Comparison of ENCODE assay signal across 20 cellular contexts in genomic region chr19:43578787-43579186, GRCh38. TPM values are rescaled to one million over a fixed set of nuclear protein-coding genes. Genes with fewer than 3 reads are reported as not detected.
DNase-seq lines count a peak whose midpoint lies in the region; ATAC-seq, FAIRE-seq and TF ChIP-seq lines count a peak whose summit lies in the region.
"Had no signal": no experiment of that assay in that cellular context is flagged by ENCODE, and none has a peak within 500 bp of the region (broad histone marks: within the 10 kb centered on the region; RNA-seq: fewer than 3 reads in every experiment).

No MANE protein-coding gene starts in this region.

- no peak for TF ChIP-seq RAD21 in K562 (CRISPR knock-in tag; conservative IDR thresholded peaks at IDR 0.05 in 1 of 2, IDR thresholded peaks at IDR 0.05 in 1 of 2)

- DNase-seq in CD4-positive, alpha-beta T cell, result no peak
- DNase-seq in H9, result no peak
- DNase-seq in K562 (ENCODE audit: extremely low read depth in 1 of 4, low spot score in 3 of 4), result no peak
- DNase-seq in nephron progenitor cell, result no peak
- DNase-seq in NCI-H1105 (lab: John Stamatoyannopoulos, UW), result no peak
- DNase-seq in dermis blood vessel endothelial cell, result no peak
- DNase-seq: activated CD8-positive, alpha-beta memory T cell treated with anti-CD3 and anti-CD28 coated beads for 24 hours; activated effector memory CD4-positive, alpha-beta T cell treated with anti-CD3 and anti-CD28 coated beads, Interleukin-2, amount 50 U/mL, for 16 hours; aorta; effector memory CD4-positive, alpha-beta T cell; GOT3; midbrain; NCI-H1105 treated with DMSO at 0.1 percent for 48 hours; NCI-H510A; occipital lobe; stimulated activated CD4-positive, alpha-beta T cell treated with anti-CD3 and anti-CD28 coated beads, Interleukin-12 subunit alpha, Interleukin-12 subunit beta, amount 100 ng/mL, for 4 hours had no signal

- H3K27me3 ChIP-seq in CD4-positive, alpha-beta T cell (ENCODE audit: control insufficient read depth, insufficient read depth, low read length), result no peaks in the 10 kb centered on the region
- H3K27me3 ChIP-seq in H9 (ENCODE audit: insufficient read depth, low read length) (no peaks in the 10 kb centered on the region), K562 (ENCODE audit: control insufficient read depth in 2 of 2, insufficient read depth in 2 of 2, low read length in 2 of 2) (no peaks in the 10 kb centered on the region; a peak in 1 of 5 replicates)

- no peak overlapping the region for H2BK20ac ChIP-seq in H9 (ENCODE audit: low read depth, low read length, poor library complexity, severe bottlenecking)

- peak overlapping the region; percentile 68 for H3K4me3 Mint-ChIP-seq in CD4-positive, alpha-beta T cell
- H3K4me3 Mint-ChIP-seq in H9 (peak overlapping the region; percentile 86 to 92), nephron progenitor cell (peak overlapping the region; percentile 89)

- H2BK120ac ChIP-seq in H9 (ENCODE audit: low read depth, low read length, poor library complexity, severe bottlenecking), result no peak overlapping the region

- H4K8ac ChIP-seq in H9 (replicated peaks; ENCODE audit: insufficient read length, low read depth, low read length), result no peak overlapping the region

- H3K27ac Mint-ChIP-seq in CD4-positive, alpha-beta T cell, result peak overlapping the region; percentile 24
- H3K27ac Mint-ChIP-seq in H9 (peak overlapping the region in 1 of 3 experiments; percentile 13; a peak in 1 of 7 replicates), nephron progenitor cell (peak overlapping the region; percentile 62)

- no peak overlapping the region for H3T11ph ChIP-seq in H9 (ENCODE audit: low read length)

- in situ Hi-C loops in K562 (cut with MboI), result no loop called here

- H4K91ac ChIP-seq in H9 (ENCODE audit: insufficient read length, low read depth, low read length), result no peak overlapping the region

- H3K9ac ChIP-seq in H9 (ENCODE audit: extremely low read depth, insufficient read length, low read length) (no peak overlapping the region), K562 (ENCODE audit: insufficient read depth in 1 of 2, low read depth in 2 of 2, low read length in 2 of 2) (no peak overlapping the region)

- no peak for TF ChIP-seq CTCF in CD4-positive, alpha-beta T cell (IDR thresholded peaks at IDR 0.05)
- TF ChIP-seq CTCF in H9 (conservative IDR thresholded peaks at IDR 0.05), result no peak
- no peak for TF ChIP-seq CTCF in K562 (IDR thresholded peaks at IDR 0.05 in 2 of 3, conservative IDR thresholded peaks at IDR 0.05 in 1 of 3; ENCODE audit: insufficient read depth in 2 of 3, low read depth in 1 of 3, low read length in 3 of 3)
- TF ChIP-seq CTCF in nephron progenitor cell (IDR thresholded peaks at IDR 0.05), result no peak

- TF ChIP-seq POLR2A in K562 (conservative IDR thresholded peaks at IDR 0.05), result no peak

- H3K9me3 ChIP-seq in CD4-positive, alpha-beta T cell (ENCODE audit: control insufficient read depth, low read length), result no peaks in the 10 kb centered on the region
- H3K9me3 ChIP-seq in H9 (ENCODE audit: control insufficient read depth, low read depth, low read length), result no peaks in the 10 kb centered on the region
- H3K9me3 ChIP-seq in K562 (replicated peaks; ENCODE audit: control insufficient read depth, insufficient read depth, low read depth, low read length), result no peaks in the 10 kb centered on the region
- H3K9me3 ChIP-seq: thoracic aorta had no signal

- H4K5ac ChIP-seq in H9 (ENCODE audit: insufficient read length, low read depth, low read length), result no peak overlapping the region

- H3K9me3 Mint-ChIP-seq in CD4-positive, alpha-beta T cell, result no peaks in the 10 kb centered on the region
- H3K9me3 Mint-ChIP-seq in H9, result no peaks in the 10 kb centered on the region
- no peaks in the 10 kb centered on the region for H3K9me3 Mint-ChIP-seq in nephron progenitor cell

- H3K4me3 ChIP-seq in K562, result no peak overlapping the region
- H3K4me3 ChIP-seq: thoracic aorta had no signal

- ATAC-seq in CD4-positive, alpha-beta T cell (ENCODE audit: poor library complexity), result no peak
- ATAC-seq in K562 (no peak), GM21447 (IDR thresholded peaks at IDR 0.05; ENCODE audit: unreplicated experiment) (no peak)

- no peak overlapping the region for H3K23ac ChIP-seq in H9 (ENCODE audit: insufficient read length, low read depth, low read length)

- WGBS in H9 (ENCODE audit: extremely low coverage, insufficient read length, low lambda C conversion rate), result no CpG with 5 or more reads among the region's 3 CpGs
- 52% methylated on average over 3 of the region's 3 CpGs for WGBS in K562 (ENCODE audit: insufficient coverage, low coverage, missing lambda C conversion rate)

- H2BK15ac ChIP-seq in H9 (ENCODE audit: low read depth, low read length), result no peak overlapping the region

- H3K27me3 Mint-ChIP-seq in CD4-positive, alpha-beta T cell, result no peaks in the 10 kb centered on the region
- H3K27me3 Mint-ChIP-seq in H9 (ENCODE audit: low read depth) (no peaks in the 10 kb centered on the region), nephron progenitor cell (ENCODE audit: low read depth, poor library complexity) (no peaks in the 10 kb centered on the region)

- H2AFZ ChIP-seq in H9 (ENCODE audit: low read length), result no peak overlapping the region
- H2AFZ ChIP-seq in K562 (ENCODE audit: low read depth, low read length), result no peak overlapping the region

- H3K4me2 ChIP-seq in H9 (ENCODE audit: insufficient read depth, insufficient read length, low read length) (no peak overlapping the region), K562 (ENCODE audit: insufficient read depth, low read length) (no peak overlapping the region)

- H3K79me2 ChIP-seq in H9 (ENCODE audit: insufficient read depth, low read length), result no peaks in the 10 kb centered on the region
- peaks cover 12% of the 10 kb centered on the region for H3K79me2 ChIP-seq in K562 (ENCODE audit: control insufficient read depth, insufficient read depth, low read length)

- no peak overlapping the region for H3K56ac ChIP-seq in H9 (ENCODE audit: insufficient read length, low read depth, low read length)

- H3K36me3 ChIP-seq in K562 (ENCODE audit: control insufficient read depth, insufficient read depth, low read length), result no peaks in the 10 kb centered on the region
- H3K36me3 ChIP-seq: thoracic aorta had no signal

- no TSS peak for BruUV-seq in K562 (replicated peaks; lab: Mats Ljungman, UMichigan)

- POLR2A ChIA-PET in CD4-positive, alpha-beta T cell (lab: Charles Lee), result no interaction called here
- POLR2A ChIA-PET in K562 (lab: Yijun Ruan, JAX), result interaction anchor here (0.9 kb wide), 1 partner anchor 86 kb away, joined by 5 read pairs; no protein-coding TSS in a partner anchor

- TF ChIP-seq EP300 in K562 (IDR thresholded peaks at IDR 0.05; ENCODE audit: low read length), result no peak

- H3K36me3 Mint-ChIP-seq in CD4-positive, alpha-beta T cell (ENCODE audit: low read depth), result peaks cover 12% of the 10 kb centered on the region
- H3K36me3 Mint-ChIP-seq in H9 (ENCODE audit: insufficient read depth in 1 of 3, low read depth in 3 of 3) (peaks cover 2 to 8% (median 3%) of the 10 kb centered on the region in 3 experiments; a peak in 3 of 7 replicates), nephron progenitor cell (ENCODE audit: low read depth) (no peaks in the 10 kb centered on the region)

- no peak overlapping the region for H3K14ac ChIP-seq in H9 (ENCODE audit: insufficient read depth, low read length)

- peaks cover 4% of the 10 kb centered on the region; the same call in 1 of the 2 replicates for H3K4me1 ChIP-seq in H9 (ENCODE audit: insufficient read depth, low read length)
- peaks cover 15 to 29% of the 10 kb centered on the region in 2 experiments; a peak in 4 of 5 replicates for H3K4me1 ChIP-seq in K562 (replicated peaks in 1 of 2; ENCODE audit: control insufficient read depth in 2 of 2, insufficient read depth in 2 of 2, low read length in 2 of 2)

- no peak overlapping the region for H2BK12ac ChIP-seq in H9 (ENCODE audit: insufficient read length, low read depth, low read length)

- intact Hi-C loops in CD4-positive, alpha-beta T cell (cut with DNase I, micrococcal nuclease), result loop anchor here in 1 of 2 experiments (1.0 kb wide), 1 partner anchor 17 kb away; no protein-coding TSS in a partner anchor
- intact Hi-C loops in K562 (cut with micrococcal nuclease), result no loop called here

- H2AK5ac ChIP-seq in H9 (ENCODE audit: insufficient read length, low read length), result no peak overlapping the region

- H3K23me2 ChIP-seq in H9 (ENCODE audit: insufficient read length, low read depth, low read length, poor library complexity, severe bottlenecking), result peaks cover 12% of the 10 kb centered on the region

- H3K4ac ChIP-seq in H9 (ENCODE audit: low read depth, low read length), result no peak overlapping the region

- no peak for FAIRE-seq in K562 (lab: Jason Lieb, UNC)
- FAIRE-seq: GM18507, HTR-8/SVneo had no signal

- H3K18ac ChIP-seq in H9 (ENCODE audit: insufficient read length, low read depth, low read length), result no peak overlapping the region

- no peak overlapping the region for H2BK5ac ChIP-seq in H9 (ENCODE audit: insufficient read length, low read length)

- no peaks in the 10 kb centered on the region for H3K79me1 ChIP-seq in H9 (ENCODE audit: insufficient read depth, low read depth, low read length, poor library complexity, severe bottlenecking)

- peaks cover 39% of the 10 kb centered on the region for H3K4me1 Mint-ChIP-seq in CD4-positive, alpha-beta T cell (ENCODE audit: low read depth)
- H3K4me1 Mint-ChIP-seq in H9, result peaks cover 37 to 51% of the 10 kb centered on the region in 2 experiments
- peaks cover 70% of the 10 kb centered on the region for H3K4me1 Mint-ChIP-seq in nephron progenitor cell

- no peaks in the 10 kb centered on the region for H4K20me1 ChIP-seq in H9 (ENCODE audit: control insufficient read depth, insufficient read depth, insufficient read length)
- no peaks in the 10 kb centered on the region for H4K20me1 ChIP-seq in K562 (replicated peaks; ENCODE audit: control insufficient read depth, insufficient read depth, low read length)

- no peaks in the 10 kb centered on the region for H3K9me1 ChIP-seq in K562 (ENCODE audit: control insufficient read depth, insufficient read depth, low read length)

- no peak overlapping the region for H3K27ac ChIP-seq in CD4-positive, alpha-beta T cell (ENCODE audit: low read depth, low read length)
- H3K27ac ChIP-seq in H9 (ENCODE audit: insufficient read length, low read depth, low read length) (no peak overlapping the region), K562 (ENCODE audit: extremely low read depth, low read depth, low read length) (no peak overlapping the region)
- H3K27ac ChIP-seq: thoracic aorta had no signal

- CTCF ChIA-PET in CD4-positive, alpha-beta T cell (lab: Charles Lee), result interaction anchor here (1.2 kb wide), 1 partner anchor 16 kb away, joined by 3 read pairs; no protein-coding TSS in a partner anchor
- CTCF ChIA-PET in K562 (lab: Yijun Ruan, JAX; ENCODE audit: low intra/inter-chr PET ratio), result no interaction called here

RNA-seq across cellular contexts. Expression of gene PINLYP, which starts 3.2 kb away (rescaled TPM):
- not detected for total RNA-seq in CD4-positive, alpha-beta T cell
- total RNA-seq in H9 (2021) (11.4 and 11.9 TPM in 2 replicates), K562 (2014; rRNA removed) (1.1 TPM in 2 replicates), K562 (2014; rRNA removed; fragmentation: Illumina TruSeq; extraction: Trizol) (1.1 and 1.7 TPM in 2 replicates), K562 (2015; rRNA removed; fragmentation: Illumina TruSeq; extraction: Trizol) (2.2 and 2.7 TPM in 2 replicates), K562 (2021) (1.00 and 2.4 TPM in 2 replicates), dermis blood vessel endothelial cell (0.68 and 3.7 TPM in 2 replicates)
- total RNA-seq in K562 (2011; cell fraction: chromatin; rRNA removed; ENCODE audit: low replicate concordance), result 0.30 and 1.1 TPM in 2 replicates
- total RNA-seq in K562 (2011; cell fraction: nucleolus; rRNA removed), result 0.66 and 1.0 TPM in 2 replicates
- 0.76 and 0.95 TPM in 2 replicates for total RNA-seq in K562 (2011; cell fraction: nucleoplasm; rRNA removed)
- polyA plus RNA-seq in K562 (2011; rRNA removed) (1.0 and 1.5 TPM in 2 replicates), K562 (2014; fragmentation: Illumina TruSeq; extraction: Trizol) (2.8 and 4.7 TPM in 2 replicates), K562 (2014; fragmentation: Nextera tagmentation; extraction: Ambion mirVana) (1 to 10 TPM; 4.6 to 6.0 TPM), K562 (2014; rRNA removed) (6.7 and 8.0 TPM in 2 replicates)
- polyA plus RNA-seq in K562 (2011; cell fraction: cytosol; rRNA removed), result 0.73 and 1.8 TPM in 2 replicates
- 0.51 and 0.56 TPM in 2 replicates for polyA plus RNA-seq in K562 (2011; cell fraction: nucleus; rRNA removed)
- polyA plus RNA-seq in K562 (2012), result 3.9 and 4.2 TPM in 2 replicates
- polyA minus RNA-seq in K562 (2011; rRNA and poly(A)+ RNA removed), result 0.11 and 0.24 TPM in 2 replicates
- not detected in 2 replicates for polyA minus RNA-seq in K562 (2011; cell fraction: cytosol; rRNA and poly(A)+ RNA removed)
- 0.67 TPM in 1 of 2 replicates, not detected in the other for polyA minus RNA-seq in K562 (2011; cell fraction: nucleus; rRNA and poly(A)+ RNA removed)

RNA-seq across cellular contexts. Expression of gene XRCC1, which starts 3.5 kb away (rescaled TPM):
- total RNA-seq in CD4-positive, alpha-beta T cell, result 10 to 100 TPM; 25.1 to 26.2 TPM
- 38.0 and 42.8 TPM in 2 replicates for total RNA-seq in H9 (2021)
- 25.5 and 58.8 TPM in 2 replicates for total RNA-seq in K562 (2011; cell fraction: chromatin; rRNA removed; ENCODE audit: low replicate concordance)
- total RNA-seq in K562 (2011; cell fraction: nucleolus; rRNA removed), result 39.7 and 51.4 TPM in 2 replicates
- total RNA-seq in K562 (2011; cell fraction: nucleoplasm; rRNA removed), result 27.4 and 37.4 TPM in 2 replicates
- 31.5 and 40.2 TPM in 2 replicates for total RNA-seq in K562 (2014; rRNA removed)
- 10.4 and 13.7 TPM in 2 replicates for total RNA-seq in K562 (2014; rRNA removed; fragmentation: Illumina TruSeq; extraction: Trizol)
- 24.4 and 24.9 TPM in 2 replicates for total RNA-seq in K562 (2015; rRNA removed; fragmentation: Illumina TruSeq; extraction: Trizol)
- 24.9 and 27.9 TPM in 2 replicates for total RNA-seq in K562 (2021)
- 21.8 and 23.3 TPM in 2 replicates for polyA plus RNA-seq in K562 (2011; rRNA removed)
- 24.3 and 42.9 TPM in 2 replicates for polyA plus RNA-seq in K562 (2011; cell fraction: cytosol; rRNA removed)
- polyA plus RNA-seq in K562 (2011; cell fraction: nucleus; rRNA removed), result 24.5 and 33.4 TPM in 2 replicates
- polyA plus RNA-seq in K562 (2012), result 32.0 and 53.8 TPM in 2 replicates
- 36.9 and 37.0 TPM in 2 replicates for polyA plus RNA-seq in K562 (2014; fragmentation: Illumina TruSeq; extraction: Trizol)
- polyA plus RNA-seq in K562 (2014; fragmentation: Nextera tagmentation; extraction: Ambion mirVana), result 1 to 10 TPM; 1.5 to 5.2 TPM
- 33.8 and 34.9 TPM in 2 replicates for polyA plus RNA-seq in K562 (2014; rRNA removed)
- 15.2 and 24.9 TPM in 2 replicates for polyA minus RNA-seq in K562 (2011; rRNA and poly(A)+ RNA removed)
- 20.2 and 26.3 TPM in 2 replicates for polyA minus RNA-seq in K562 (2011; cell fraction: cytosol; rRNA and poly(A)+ RNA removed)
- polyA minus RNA-seq in K562 (2011; cell fraction: nucleus; rRNA and poly(A)+ RNA removed), result 17.1 and 18.3 TPM in 2 replicates
- 16.8 and 18.6 TPM in 2 replicates for total RNA-seq in dermis blood vessel endothelial cell

RNA-seq across cellular contexts. Expression of gene IRGQ, which starts 17.1 kb away (rescaled TPM):
- 10 to 100 TPM; 28.9 to 29.8 TPM for total RNA-seq in CD4-positive, alpha-beta T cell
- total RNA-seq in H9 (2021) (24.1 and 25.4 TPM in 2 replicates), K562 (2014; rRNA removed) (5.3 and 7.3 TPM in 2 replicates), K562 (2014; rRNA removed; fragmentation: Illumina TruSeq; extraction: Trizol) (8.8 and 9.6 TPM in 2 replicates), K562 (2015; rRNA removed; fragmentation: Illumina TruSeq; extraction: Trizol) (7.8 and 7.9 TPM in 2 replicates), K562 (2021) (16.8 and 19.2 TPM in 2 replicates), dermis blood vessel endothelial cell (27.2 and 34.6 TPM in 2 replicates)
- 18.5 and 25.1 TPM in 2 replicates for total RNA-seq in K562 (2011; cell fraction: chromatin; rRNA removed; ENCODE audit: low replicate concordance)
- total RNA-seq in K562 (2011; cell fraction: nucleolus; rRNA removed), result 14.3 and 16.3 TPM in 2 replicates
- total RNA-seq in K562 (2011; cell fraction: nucleoplasm; rRNA removed), result 23.6 and 35.4 TPM in 2 replicates
- polyA plus RNA-seq in K562 (2011; rRNA removed) (8.3 and 11.2 TPM in 2 replicates), K562 (2014; fragmentation: Illumina TruSeq; extraction: Trizol) (3.4 and 5.1 TPM in 2 replicates), K562 (2014; fragmentation: Nextera tagmentation; extraction: Ambion mirVana) (10 to 100 TPM in 1 of 2 experiments, 1 to 10 TPM in 1; 3.5 to 11.2 TPM), K562 (2014; rRNA removed) (6.2 and 6.6 TPM in 2 replicates)
- 6.4 and 14.2 TPM in 2 replicates for polyA plus RNA-seq in K562 (2011; cell fraction: cytosol; rRNA removed)
- polyA plus RNA-seq in K562 (2011; cell fraction: nucleus; rRNA removed), result 7.0 and 10.7 TPM in 2 replicates
- 2.1 and 2.5 TPM in 2 replicates for polyA plus RNA-seq in K562 (2012)
- polyA minus RNA-seq in K562 (2011; rRNA and poly(A)+ RNA removed), result 13.0 and 15.6 TPM in 2 replicates
- 8.6 and 11.0 TPM in 2 replicates for polyA minus RNA-seq in K562 (2011; cell fraction: cytosol; rRNA and poly(A)+ RNA removed)
- 2.2 and 3.3 TPM in 2 replicates for polyA minus RNA-seq in K562 (2011; cell fraction: nucleus; rRNA and poly(A)+ RNA removed)

RNA-seq across cellular contexts. Expression of gene ZNF576, which starts 17.6 kb away (rescaled TPM):
- 1 to 10 TPM; 4.1 to 4.8 TPM for total RNA-seq in CD4-positive, alpha-beta T cell
- total RNA-seq in H9 (2021) (16.3 and 19.7 TPM in 2 replicates), K562 (2014; rRNA removed) (7.1 and 16.2 TPM in 2 replicates), K562 (2014; rRNA removed; fragmentation: Illumina TruSeq; extraction: Trizol) (5.6 and 6.8 TPM in 2 replicates), K562 (2015; rRNA removed; fragmentation: Illumina TruSeq; extraction: Trizol) (8.8 and 9.9 TPM in 2 replicates), K562 (2021) (14.2 and 18.2 TPM in 2 replicates), dermis blood vessel endothelial cell (10.8 and 12.6 TPM in 2 replicates)
- total RNA-seq in K562 (2011; cell fraction: chromatin; rRNA removed; ENCODE audit: low replicate concordance), result 16.8 and 39.5 TPM in 2 replicates
- total RNA-seq in K562 (2011; cell fraction: nucleolus; rRNA removed), result 33.8 and 38.9 TPM in 2 replicates
- total RNA-seq in K562 (2011; cell fraction: nucleoplasm; rRNA removed), result 35.0 and 41.2 TPM in 2 replicates
- polyA plus RNA-seq in K562 (2011; rRNA removed) (7.3 and 9.7 TPM in 2 replicates), K562 (2014; fragmentation: Illumina TruSeq; extraction: Trizol) (12.5 and 12.7 TPM in 2 replicates), K562 (2014; fragmentation: Nextera tagmentation; extraction: Ambion mirVana) (10 to 100 TPM; 12.2 to 18.2 TPM), K562 (2014; rRNA removed) (12.8 and 17.4 TPM in 2 replicates)
- 14.2 and 34.8 TPM in 2 replicates for polyA plus RNA-seq in K562 (2011; cell fraction: cytosol; rRNA removed)
- polyA plus RNA-seq in K562 (2011; cell fraction: nucleus; rRNA removed), result 10.6 and 13.3 TPM in 2 replicates
- polyA plus RNA-seq in K562 (2012), result 12.8 and 12.9 TPM in 2 replicates
- polyA minus RNA-seq in K562 (2011; rRNA and poly(A)+ RNA removed), result 6.4 and 8.1 TPM in 2 replicates
- 5.5 and 6.7 TPM in 2 replicates for polyA minus RNA-seq in K562 (2011; cell fraction: cytosol; rRNA and poly(A)+ RNA removed)
- polyA minus RNA-seq in K562 (2011; cell fraction: nucleus; rRNA and poly(A)+ RNA removed), result 12.8 and 16.1 TPM in 2 replicates

RNA-seq across cellular contexts. Expression of gene SRRM5, which starts 33.1 kb away (rescaled TPM):
- under 1 TPM; 0.25 to 0.56 TPM for total RNA-seq in CD4-positive, alpha-beta T cell
- total RNA-seq in H9 (2021) (0.44 and 0.70 TPM in 2 replicates), K562 (2014; rRNA removed) (0.08 and 0.09 TPM in 2 replicates), K562 (2014; rRNA removed; fragmentation: Illumina TruSeq; extraction: Trizol) (0.13 and 0.25 TPM in 2 replicates), K562 (2015; rRNA removed; fragmentation: Illumina TruSeq; extraction: Trizol) (0.08 and 0.18 TPM in 2 replicates), K562 (2021) (0.11 and 0.18 TPM in 2 replicates), dermis blood vessel endothelial cell (0.05 and 0.17 TPM in 2 replicates)
- 1.0 and 1.2 TPM in 2 replicates for total RNA-seq in K562 (2011; cell fraction: chromatin; rRNA removed; ENCODE audit: low replicate concordance)
- total RNA-seq in K562 (2011; cell fraction: nucleolus; rRNA removed), result 0.33 TPM in 1 of 2 replicates, not detected in the other
- 0.23 and 0.29 TPM in 2 replicates for total RNA-seq in K562 (2011; cell fraction: nucleoplasm; rRNA removed)
- polyA plus RNA-seq in K562 (2011; rRNA removed) (0.10 and 0.18 TPM in 2 replicates), K562 (2014; fragmentation: Illumina TruSeq; extraction: Trizol) (0.43 and 0.45 TPM in 2 replicates), K562 (2014; fragmentation: Nextera tagmentation; extraction: Ambion mirVana) (not detected), K562 (2014; rRNA removed) (0.25 and 0.36 TPM in 2 replicates)
- 0.01 and 0.03 TPM in 2 replicates for polyA plus RNA-seq in K562 (2011; cell fraction: cytosol; rRNA removed)
- polyA plus RNA-seq in K562 (2011; cell fraction: nucleus; rRNA removed), result 0.29 and 0.67 TPM in 2 replicates
- polyA plus RNA-seq in K562 (2012), result 0.26 and 0.37 TPM in 2 replicates
- polyA minus RNA-seq in K562 (2011; rRNA and poly(A)+ RNA removed), result 0.12 TPM in 1 of 2 replicates, not detected in the other
- polyA minus RNA-seq in K562 (2011; cell fraction: cytosol; rRNA and poly(A)+ RNA removed), result not detected in 2 replicates
- 0.22 TPM in 1 of 2 replicates, not detected in the other for polyA minus RNA-seq in K562 (2011; cell fraction: nucleus; rRNA and poly(A)+ RNA removed)
- total RNA-seq: occipital lobe had no signal
